23 cellular contexts compared by ENCODE assay signal in the genomic region with DNA sequence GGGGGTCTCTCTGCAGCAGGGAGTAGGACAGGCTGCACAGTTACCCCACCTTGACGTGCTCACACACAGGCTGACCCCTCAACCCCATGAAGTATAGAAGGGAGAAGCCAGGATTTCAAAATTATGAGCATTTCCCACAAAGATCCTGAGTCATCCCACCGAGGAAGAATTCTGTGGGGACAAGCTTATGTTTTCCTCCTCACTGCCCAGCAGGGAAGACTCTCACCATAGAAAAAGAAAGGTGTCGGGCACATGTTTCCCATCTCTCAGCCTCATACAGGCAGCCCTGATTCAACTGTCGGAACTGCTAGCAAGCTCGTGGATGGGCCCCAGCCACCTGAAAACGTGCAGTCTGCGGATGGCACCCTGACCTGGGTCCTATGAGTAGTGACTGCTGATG.
A peak's percentile ranks its signal among the peaks of the same experiment; 100 is the strongest.
DNase-seq lines count a peak whose midpoint lies in the region; ATAC-seq and TF ChIP-seq lines count a peak whose summit lies in the region.
"Had no signal": no experiment of that assay in that cellular context is flagged by ENCODE, and none has a peak within 500 bp of the region (broad histone marks: within the 10 kb centered on the region; RNA-seq: fewer than 3 reads in every experiment).

No MANE protein-coding gene starts in this region.

- peak; percentile 39 for DNase-seq in activated CD4-positive, alpha-beta T cell treated with anti-CD3 and anti-CD28 coated beads, Interleukin-2, amount 10 ng/mL, durations not matched to agents 24 days and 14 days
- DNase-seq in activated CD4-positive, alpha-beta T cell treated with anti-CD3 and anti-CD28 coated beads for 36 hours = no peak
- DNase-seq in astrocyte of the cerebellum (ENCODE audit: low read depth) (peak; percentile 18), fibroblast of pulmonary artery (ENCODE audit: low read depth) (peak; percentile 1), glutamatergic neuron (no peak), CD14-positive monocyte (ENCODE audit: low spot score) (no peak), germinal center (ENCODE audit: low spot score) (no peak)
- DNase-seq in effector memory CD8-positive, alpha-beta T cell = no peak
- DNase-seq: ACHN; CD8-positive, alpha-beta T cell; DND-41; NCI-H1092 treated with DMSO at 0.1 percent for 48 hours; NCI-H1436 treated with DMSO at 0.1 percent for 48 hours; NCI-H2029 treated with DMSO at 0.1 percent for 48 hours; NCI-H226; NCI-H510A treated with DMSO at 0.1 percent for 48 hours; NCI-H748 treated with DMSO at 0.1 percent for 48 hours; NK-92 treated with Interleukin-12 subunit alpha and Interleukin-12 subunit beta, amount 100 ng/mL, for 24 hours; SIG-M5; SK-N-SH had no signal

- intact Hi-C loops in activated CD4-positive, alpha-beta T cell treated with anti-CD3 and anti-CD28 coated beads, Interleukin-2, amount 10 ng/mL, durations not matched to agents 24 days and 14 days (cut with micrococcal nuclease) = no loop called here
- intact Hi-C loops in activated CD4-positive, alpha-beta T cell treated with anti-CD3 and anti-CD28 coated beads for 36 hours (cut with DNase I, micrococcal nuclease) = no loop called here
- intact Hi-C loops in CD14-positive monocyte (cut with micrococcal nuclease) = no loop called here

- ATAC-seq in activated CD4-positive, alpha-beta T cell treated with anti-CD3 and anti-CD28 coated beads for 36 hours = no peak
- ATAC-seq in effector memory CD8-positive, alpha-beta T cell (replicated peaks) = no peak
- ATAC-seq: CD8-positive, alpha-beta T cell; GM12878; HCT116 had no signal

- CTCF ChIA-PET in activated CD4-positive, alpha-beta T cell treated with anti-CD3 and anti-CD28 coated beads for 36 hours (lab: Charles Lee) = no interaction called here

- H3K4me3 ChIP-seq in astrocyte of the cerebellum (ENCODE audit: low read depth, low read length) (no peak overlapping the region), fibroblast of pulmonary artery (replicated peaks; ENCODE audit: low read depth, low read length) (no peak overlapping the region)
- H3K4me3 ChIP-seq: BLaER1, GM12878 had no signal

- in situ Hi-C loops in astrocyte of the cerebellum (cut with HindIII; ENCODE audit: low sequenced_read_pairs) = no loop called here

- H3K4me1 Mint-ChIP-seq in activated CD4-positive, alpha-beta T cell treated with anti-CD3 and anti-CD28 coated beads, Interleukin-2, amount 10 ng/mL, durations not matched to agents 24 days and 14 days = no peaks in the 10 kb centered on the region
- no peaks in the 10 kb centered on the region for H3K4me1 Mint-ChIP-seq in activated CD4-positive, alpha-beta T cell treated with anti-CD3 and anti-CD28 coated beads for 36 hours
- H3K4me1 Mint-ChIP-seq in glutamatergic neuron (ENCODE audit: low read depth, unreplicated experiment) (peaks cover 4% of the 10 kb centered on the region), CD14-positive monocyte (no peaks in the 10 kb centered on the region)
- H3K4me1 Mint-ChIP-seq in effector memory CD8-positive, alpha-beta T cell (ENCODE audit: low read depth in 2 of 2) = no peaks in the 10 kb centered on the region

- no peak for TF ChIP-seq CTCF in astrocyte of the cerebellum (IDR thresholded peaks at IDR 0.05; ENCODE audit: low read depth, low read length, missing control alignments)
- no peak for TF ChIP-seq CTCF in fibroblast of pulmonary artery (IDR thresholded peaks at IDR 0.05; ENCODE audit: low read length, missing control alignments)
- TF ChIP-seq CTCF in glutamatergic neuron (IDR thresholded peaks at IDR 0.05; ENCODE audit: partially characterized antibody, unreplicated experiment) = no peak
- no peak for TF ChIP-seq CTCF in CD14-positive monocyte (IDR thresholded peaks at IDR 0.05)

- H3K36me3 Mint-ChIP-seq in activated CD4-positive, alpha-beta T cell treated with anti-CD3 and anti-CD28 coated beads, Interleukin-2, amount 10 ng/mL, durations not matched to agents 24 days and 14 days (ENCODE audit: low read depth) = no peaks in the 10 kb centered on the region
- no peaks in the 10 kb centered on the region for H3K36me3 Mint-ChIP-seq in activated CD4-positive, alpha-beta T cell treated with anti-CD3 and anti-CD28 coated beads for 36 hours (ENCODE audit: low read depth)
- H3K36me3 Mint-ChIP-seq in glutamatergic neuron (ENCODE audit: unreplicated experiment) (no peaks in the 10 kb centered on the region), CD14-positive monocyte (no peaks in the 10 kb centered on the region)
- H3K36me3 Mint-ChIP-seq in effector memory CD8-positive, alpha-beta T cell (ENCODE audit: insufficient read depth) = no peaks in the 10 kb centered on the region
- H3K36me3 Mint-ChIP-seq: CD8-positive, alpha-beta T cell had no signal

- POLR2A ChIA-PET in activated CD4-positive, alpha-beta T cell treated with anti-CD3 and anti-CD28 coated beads for 36 hours (lab: Charles Lee) = interaction anchor here (0.5 kb wide), 1 partner anchor 25 kb away, joined by 11 read pairs; no protein-coding TSS in a partner anchor

- H3K4me3 Mint-ChIP-seq in activated CD4-positive, alpha-beta T cell treated with anti-CD3 and anti-CD28 coated beads, Interleukin-2, amount 10 ng/mL, durations not matched to agents 24 days and 14 days = no peak overlapping the region
- H3K4me3 Mint-ChIP-seq in activated CD4-positive, alpha-beta T cell treated with anti-CD3 and anti-CD28 coated beads for 36 hours = no peak overlapping the region
- H3K4me3 Mint-ChIP-seq in glutamatergic neuron (ENCODE audit: unreplicated experiment) = no peak overlapping the region
- no peak overlapping the region for H3K4me3 Mint-ChIP-seq in effector memory CD8-positive, alpha-beta T cell
- no peak overlapping the region for H3K4me3 Mint-ChIP-seq in CD14-positive monocyte
- H3K4me3 Mint-ChIP-seq: CD8-positive, alpha-beta T cell had no signal

- no peaks in the 10 kb centered on the region for H3K9me3 Mint-ChIP-seq in activated CD4-positive, alpha-beta T cell treated with anti-CD3 and anti-CD28 coated beads, Interleukin-2, amount 10 ng/mL, durations not matched to agents 24 days and 14 days
- H3K9me3 Mint-ChIP-seq in activated CD4-positive, alpha-beta T cell treated with anti-CD3 and anti-CD28 coated beads for 36 hours (ENCODE audit: low read depth) = no peaks in the 10 kb centered on the region
- peaks cover 5% of the 10 kb centered on the region for H3K9me3 Mint-ChIP-seq in glutamatergic neuron (ENCODE audit: unreplicated experiment)
- H3K9me3 Mint-ChIP-seq in effector memory CD8-positive, alpha-beta T cell = peaks cover 0 to 2% of the 10 kb centered on the region in 2 donors
- no peaks in the 10 kb centered on the region for H3K9me3 Mint-ChIP-seq in CD14-positive monocyte
- H3K9me3 Mint-ChIP-seq: CD8-positive, alpha-beta T cell had no signal

- no peaks in the 10 kb centered on the region for H3K27me3 Mint-ChIP-seq in activated CD4-positive, alpha-beta T cell treated with anti-CD3 and anti-CD28 coated beads, Interleukin-2, amount 10 ng/mL, durations not matched to agents 24 days and 14 days
- H3K27me3 Mint-ChIP-seq in activated CD4-positive, alpha-beta T cell treated with anti-CD3 and anti-CD28 coated beads for 36 hours = peaks cover 1% of the 10 kb centered on the region
- H3K27me3 Mint-ChIP-seq in glutamatergic neuron (ENCODE audit: unreplicated experiment) (peaks cover 5% of the 10 kb centered on the region), CD14-positive monocyte (ENCODE audit: low read depth in 3 of 3) (peaks cover 1 to 4% (median 3%) of the 10 kb centered on the region in 3 donors)
- peaks cover 6 to 21% of the 10 kb centered on the region in 2 donors for H3K27me3 Mint-ChIP-seq in effector memory CD8-positive, alpha-beta T cell

- no peak overlapping the region for H3K27ac Mint-ChIP-seq in activated CD4-positive, alpha-beta T cell treated with anti-CD3 and anti-CD28 coated beads, Interleukin-2, amount 10 ng/mL, durations not matched to agents 24 days and 14 days
- H3K27ac Mint-ChIP-seq in activated CD4-positive, alpha-beta T cell treated with anti-CD3 and anti-CD28 coated beads for 36 hours = no peak overlapping the region
- no peak overlapping the region for H3K27ac Mint-ChIP-seq in glutamatergic neuron (ENCODE audit: unreplicated experiment)
- H3K27ac Mint-ChIP-seq in effector memory CD8-positive, alpha-beta T cell = no peak overlapping the region
- no peak overlapping the region for H3K27ac Mint-ChIP-seq in CD14-positive monocyte
- H3K27ac Mint-ChIP-seq: CD8-positive, alpha-beta T cell had no signal

Comparison
In these comparisons a context has a peak if more than half of its experiments do, and no peak if none do; other contexts are left out.
1. DNase-seq: peak in activated CD4-positive, alpha-beta T cell treated with anti-CD3 and anti-CD28 coated beads, Interleukin-2, amount 10 ng/mL, durations not matched to agents 24 days and 14 days (single experiment), astrocyte of the cerebellum (single experiment) and fibroblast of pulmonary artery (single experiment); none in activated CD4-positive, alpha-beta T cell treated with anti-CD3 and anti-CD28 coated beads for 36 hours (single experiment), glutamatergic neuron (single experiment), effector memory CD8-positive, alpha-beta T cell (0 of 3), CD14-positive monocyte (single experiment) and germinal center (single experiment).